In genomic region chr21:34669149-34669879, GRCh38 we compare ENCODE assay signal across 8 cellular contexts. TPM values are rescaled to one million over a fixed set of nuclear protein-coding genes. Genes with fewer than 3 reads are reported as not detected.
DNase-seq lines count a peak whose midpoint lies in the region; ATAC-seq and TF ChIP-seq lines count a peak whose summit lies in the region.

No MANE protein-coding gene starts in this region.

- no peak for DNase-seq in NCI-H446 treated with DMSO at 0.1 percent for 48 hours (lab: John Stamatoyannopoulos, UW)
- DNase-seq in germinal center (ENCODE audit: low spot score) = no peak
- no peak for DNase-seq in NCI-H2029 treated with DMSO at 0.1 percent for 48 hours (lab: John Stamatoyannopoulos, UW)
- DNase-seq in SKM-1 (lab: John Stamatoyannopoulos, UW; ENCODE audit: unreplicated experiment) = no peak

- H3K4me3 ChIP-seq in neural cell (ENCODE audit: low read length) = peak overlapping the region; percentile 63

- H3K27me3 ChIP-seq in neural cell (ENCODE audit: insufficient read depth, low read depth, low read length) = peaks cover 64% of the 10 kb centered on the region

- no peaks in the 10 kb centered on the region for H3K79me2 ChIP-seq in neural cell (replicated peaks; ENCODE audit: insufficient read depth, low read length)

- H2AFZ ChIP-seq in neural cell (ENCODE audit: low read depth, low read length) = no peak overlapping the region

- no peaks in the 10 kb centered on the region for H3K36me3 ChIP-seq in neural cell (ENCODE audit: insufficient read depth, low read length)

- H3K27me3 Mint-ChIP-seq in dendritic cell treated with granulocyte-macrophage colony-stimulating factor and Interleukin-4, amounts not matched to agents 40 ng/mL and 50 ng/mL, for 4 days = peaks cover 87% of the 10 kb centered on the region

- peaks cover 15% of the 10 kb centered on the region for H3K4me1 Mint-ChIP-seq in dendritic cell treated with granulocyte-macrophage colony-stimulating factor and Interleukin-4, amounts not matched to agents 40 ng/mL and 50 ng/mL, for 4 days (ENCODE audit: low read depth)

- no peak for TF ChIP-seq CTCF in neural cell (IDR thresholded peaks at IDR 0.05; ENCODE audit: poor library complexity, severe bottlenecking)

- H4K20me1 ChIP-seq in neural cell (ENCODE audit: insufficient read depth) = no peaks in the 10 kb centered on the region

- H3K4me3 Mint-ChIP-seq in dendritic cell treated with granulocyte-macrophage colony-stimulating factor and Interleukin-4, amounts not matched to agents 40 ng/mL and 50 ng/mL, for 4 days = peak overlapping the region; percentile 47

- H3K9me3 Mint-ChIP-seq in dendritic cell treated with granulocyte-macrophage colony-stimulating factor and Interleukin-4, amounts not matched to agents 40 ng/mL and 50 ng/mL, for 4 days = no peaks in the 10 kb centered on the region

- no peaks in the 10 kb centered on the region for H3K36me3 Mint-ChIP-seq in dendritic cell treated with granulocyte-macrophage colony-stimulating factor and Interleukin-4, amounts not matched to agents 40 ng/mL and 50 ng/mL, for 4 days (ENCODE audit: low read depth)

- H3K9me2 ChIP-seq in neural cell (ENCODE audit: insufficient read depth, low read length) = no peaks in the 10 kb centered on the region

- no peak overlapping the region for H3K9ac ChIP-seq in neural cell (ENCODE audit: low read length)

- no peak overlapping the region for H3K27ac ChIP-seq in neural cell (ENCODE audit: low read length)

- peak; percentile 64 for ATAC-seq in GM18502 (IDR thresholded peaks at IDR 0.05; ENCODE audit: poor library complexity, unreplicated experiment)
- ATAC-seq in HG03159 (IDR thresholded peaks at IDR 0.05; ENCODE audit: unreplicated experiment) = peak; percentile 55

- intact Hi-C loops in dendritic cell treated with granulocyte-macrophage colony-stimulating factor and Interleukin-4, amounts not matched to agents 40 ng/mL and 50 ng/mL, for 4 days (cut with micrococcal nuclease) = no loop called here

- H3F3A ChIP-seq in neural cell (ENCODE audit: insufficient read depth, low read length, poor library complexity, severe bottlenecking) = no peaks in the 10 kb centered on the region

- H3K27ac Mint-ChIP-seq in dendritic cell treated with granulocyte-macrophage colony-stimulating factor and Interleukin-4, amounts not matched to agents 40 ng/mL and 50 ng/mL, for 4 days = no peak overlapping the region

- H3K4me2 ChIP-seq in neural cell (ENCODE audit: low read length) = no peak overlapping the region

- H3K9me3 ChIP-seq in neural cell (ENCODE audit: low read length) = no peaks in the 10 kb centered on the region

- TF ChIP-seq EP300 in neural cell (conservative IDR thresholded peaks at IDR 0.05; ENCODE audit: poor library complexity, severe bottlenecking) = no peak

- TF ChIP-seq RAD21 in neural cell (conservative IDR thresholded peaks at IDR 0.05) = no peak

TF ChIP-seq in neural cell, 6 proteins besides CTCF, POLR2A, EP300 and RAD21:
- TF ChIP-seq TAF1 (IDR thresholded peaks at IDR 0.05; ENCODE audit: low read depth) (no peak), POLR2AphosphoS5 (IDR thresholded peaks at IDR 0.05) (no peak), EZH2 (IDR thresholded peaks at IDR 0.05; ENCODE audit: borderline replicate concordance, insufficient read depth, low read length, poor library complexity, severe bottlenecking) (peak; percentile 72)

RNA-seq across cellular contexts. Expression of gene CLIC6, which starts 0.5 kb away (rescaled TPM):
- 0.16 and 0.32 TPM in 2 replicates for polyA plus RNA-seq in neural cell
- 0.23 TPM in 1 of 2 replicates, not detected in the other for polyA minus RNA-seq in neural cell

RNA-seq across cellular contexts. Expression of gene RCAN1, which starts 54.4 kb away (rescaled TPM):
- 43.3 and 46.0 TPM in 2 replicates for polyA plus RNA-seq in neural cell
- polyA minus RNA-seq in neural cell = 29.2 and 37.6 TPM in 2 replicates
